Comparison of ENCODE assay signal across 9 cellular contexts in the genomic region with DNA sequence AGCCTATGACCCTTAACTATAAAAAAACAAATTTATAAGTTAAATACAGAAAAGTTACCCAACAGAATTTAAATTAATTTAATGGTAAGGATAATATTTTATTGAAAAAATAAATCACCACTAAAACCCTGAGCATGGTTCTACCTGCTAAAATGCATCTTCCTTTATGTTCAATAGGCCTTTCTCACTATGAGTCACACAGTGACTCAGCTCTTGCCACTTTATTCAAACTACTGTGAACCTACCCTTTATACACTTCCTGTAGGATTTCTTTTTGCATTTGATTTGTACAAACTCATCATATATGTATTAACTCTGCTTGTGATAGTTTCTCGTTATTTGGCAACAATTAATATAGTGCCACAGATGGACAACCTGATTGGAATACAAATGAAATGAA. TPM values are rescaled to one million over a fixed set of nuclear protein-coding genes. Genes with fewer than 3 reads are reported as not detected.
DNase-seq lines count a peak whose midpoint lies in the region; ATAC-seq and TF ChIP-seq lines count a peak whose summit lies in the region.
"Had no signal": no experiment of that assay in that cellular context is flagged by ENCODE, and none has a peak within 500 bp of the region (broad histone marks: within the 10 kb centered on the region; RNA-seq: fewer than 3 reads in every experiment).

No MANE protein-coding gene starts in this region.

- peak overlapping the region; percentile 57; the same call in 1 of the 2 replicates for H2AFZ ChIP-seq in GM23338

- no peaks in the 10 kb centered on the region for H3K36me3 Mint-ChIP-seq in GM23338 (ENCODE audit: low read depth)

- H3K79me2 ChIP-seq in GM23338 (replicated peaks; ENCODE audit: insufficient read depth): no peaks in the 10 kb centered on the region

- no peak overlapping the region for H3K4me2 ChIP-seq in GM23338

- no peaks in the 10 kb centered on the region for H4K20me1 ChIP-seq in GM23338 (replicated peaks; ENCODE audit: insufficient read depth)

- H3K27ac ChIP-seq in GM23338 (ENCODE audit: low read depth) (no peak overlapping the region), dorsolateral prefrontal cortex (peak overlapping the region in 4 of 59 donors; percentile 5 to 33 (median 11))
- H3K27ac ChIP-seq: upper lobe of left lung had no signal

- no peaks in the 10 kb centered on the region; the same call in 2 of the 3 replicates for H3K9me3 Mint-ChIP-seq in GM23338

- no peaks in the 10 kb centered on the region for H3K27me3 ChIP-seq in GM23338 (ENCODE audit: insufficient read depth)
- H3K27me3 ChIP-seq in dorsolateral prefrontal cortex: no peaks in the 10 kb centered on the region
- H3K27me3 ChIP-seq: upper lobe of left lung had no signal

- no peaks in the 10 kb centered on the region; the same call in 1 of the 2 replicates for H3K9me2 ChIP-seq in GM23338 (ENCODE audit: insufficient read depth)

- no peak overlapping the region for H3K4me3 ChIP-seq in GM23338
- H3K4me3 ChIP-seq in fibroblast of mammary gland (ENCODE audit: control insufficient read depth, low read depth, low read length): no peak overlapping the region
- no peak overlapping the region for H3K4me3 ChIP-seq in dorsolateral prefrontal cortex
- H3K4me3 ChIP-seq: upper lobe of left lung had no signal

- H3K4me1 Mint-ChIP-seq in GM23338: peaks cover 14% of the 10 kb centered on the region

- no peak overlapping the region for H3K4me3 Mint-ChIP-seq in GM23338

- no peak for DNase-seq in GM23338 (ENCODE audit: low spot score)
- DNase-seq in LHCN-M2 (ENCODE audit: low read depth): peak; percentile 70
- peak; percentile 76 for DNase-seq in fibroblast of mammary gland (ENCODE audit: low read depth)
- DNase-seq in dorsolateral prefrontal cortex: no peak
- DNase-seq in NK-92 treated with Interleukin-12 subunit alpha and Interleukin-12 subunit beta, amount 100 ng/mL, for 24 hours (lab: John Stamatoyannopoulos, UW): no peak
- no peak for DNase-seq in occipital lobe (lab: John Stamatoyannopoulos, UW)
- DNase-seq in NCI-H1417 treated with DMSO at 0.1 percent for 48 hours (lab: John Stamatoyannopoulos, UW): no peak
- DNase-seq: upper lobe of left lung had no signal

- no peaks in the 10 kb centered on the region for H3F3A ChIP-seq in GM23338 (replicated peaks; ENCODE audit: low read depth)

- no peaks in the 10 kb centered on the region for H3K36me3 ChIP-seq in GM23338 (ENCODE audit: insufficient read depth)
- H3K36me3 ChIP-seq: upper lobe of left lung had no signal

- H3K4me1 ChIP-seq in GM23338 (ENCODE audit: insufficient read depth): peaks cover 13% of the 10 kb centered on the region

- peak; percentile 99 for ATAC-seq in GM18508 (IDR thresholded peaks at IDR 0.05; ENCODE audit: insufficient read depth, unreplicated experiment)
- ATAC-seq in GM23338: no peak

- intact Hi-C loops in dorsolateral prefrontal cortex (cut with DNase I): no loop called here

- peak overlapping the region; percentile 77 for H3K27ac Mint-ChIP-seq in GM23338

- H3K27me3 Mint-ChIP-seq in GM23338 (ENCODE audit: insufficient read depth, low read depth, poor library complexity): no peaks in the 10 kb centered on the region

- no peak for TF ChIP-seq CTCF in GM23338 (conservative IDR thresholded peaks at IDR 0.05; ENCODE audit: low read depth in 2 of 2)
- no peak for TF ChIP-seq CTCF in fibroblast of mammary gland (conservative IDR thresholded peaks at IDR 0.05; ENCODE audit: control insufficient read depth, insufficient read depth, low read depth, low read length)
- TF ChIP-seq CTCF in dorsolateral prefrontal cortex (IDR thresholded peaks at IDR 0.05 in 54 of 56, conservative IDR thresholded peaks at IDR 0.05 in 2 of 56; ENCODE audit: low read depth in 1 of 56, partially characterized antibody in 56 of 56): no peak

TF ChIP-seq in GM23338, 12 proteins besides CTCF, POLR2A, EP300 and RAD21 (continues in another document):
- TF ChIP-seq, protein P1, sequence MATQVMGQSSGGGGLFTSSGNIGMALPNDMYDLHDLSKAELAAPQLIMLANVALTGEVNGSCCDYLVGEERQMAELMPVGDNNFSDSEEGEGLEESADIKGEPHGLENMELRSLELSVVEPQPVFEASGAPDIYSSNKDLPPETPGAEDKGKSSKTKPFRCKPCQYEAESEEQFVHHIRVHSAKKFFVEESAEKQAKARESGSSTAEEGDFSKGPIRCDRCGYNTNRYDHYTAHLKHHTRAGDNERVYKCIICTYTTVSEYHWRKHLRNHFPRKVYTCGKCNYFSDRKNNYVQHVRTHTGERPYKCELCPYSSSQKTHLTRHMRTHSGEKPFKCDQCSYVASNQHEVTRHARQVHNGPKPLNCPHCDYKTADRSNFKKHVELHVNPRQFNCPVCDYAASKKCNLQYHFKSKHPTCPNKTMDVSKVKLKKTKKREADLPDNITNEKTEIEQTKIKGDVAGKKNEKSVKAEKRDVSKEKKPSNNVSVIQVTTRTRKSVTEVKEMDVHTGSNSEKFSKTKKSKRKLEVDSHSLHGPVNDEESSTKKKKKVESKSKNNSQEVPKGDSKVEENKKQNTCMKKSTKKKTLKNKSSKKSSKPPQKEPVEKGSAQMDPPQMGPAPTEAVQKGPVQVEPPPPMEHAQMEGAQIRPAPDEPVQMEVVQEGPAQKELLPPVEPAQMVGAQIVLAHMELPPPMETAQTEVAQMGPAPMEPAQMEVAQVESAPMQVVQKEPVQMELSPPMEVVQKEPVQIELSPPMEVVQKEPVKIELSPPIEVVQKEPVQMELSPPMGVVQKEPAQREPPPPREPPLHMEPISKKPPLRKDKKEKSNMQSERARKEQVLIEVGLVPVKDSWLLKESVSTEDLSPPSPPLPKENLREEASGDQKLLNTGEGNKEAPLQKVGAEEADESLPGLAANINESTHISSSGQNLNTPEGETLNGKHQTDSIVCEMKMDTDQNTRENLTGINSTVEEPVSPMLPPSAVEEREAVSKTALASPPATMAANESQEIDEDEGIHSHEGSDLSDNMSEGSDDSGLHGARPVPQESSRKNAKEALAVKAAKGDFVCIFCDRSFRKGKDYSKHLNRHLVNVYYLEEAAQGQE (IDR thresholded peaks at IDR 0.05; ENCODE audit: unreplicated experiment): no peak
- no peak for TF ChIP-seq ZNF114 (CRISPR knock-in tag; IDR thresholded peaks at IDR 0.05)
- no peak for TF ChIP-seq CREB1 (CRISPR knock-in tag; IDR thresholded peaks at IDR 0.05; ENCODE audit: low read depth)

RNA-seq across cellular contexts. Expression of gene COBLL1, which starts 55.0 kb away (rescaled TPM):
- total RNA-seq in GM23338 (2014; rRNA removed; shearing (Covaris generic)): 7.4 and 13.7 TPM in 2 replicates
- polyA plus RNA-seq in GM23338 (2016; fragmentation: Nextera tagmentation; extraction: Ambion mirVana): 2.0 and 2.9 TPM in 2 replicates
- total RNA-seq in LHCN-M2 (2014; rRNA removed) (2.0 and 4.0 TPM in 2 replicates), dorsolateral prefrontal cortex (10 to 100 TPM; 11.3 to 54.1 (median 24.6) TPM), occipital lobe (10.8 TPM)
- polyA plus RNA-seq in LHCN-M2 (2012): 2.8 TPM

RNA-seq across cellular contexts. Expression of gene SLC38A11, which starts 58.7 kb away (rescaled TPM):
- total RNA-seq in GM23338 (2014; rRNA removed; shearing (Covaris generic)): not detected in 2 replicates
- not detected in 2 replicates for polyA plus RNA-seq in GM23338 (2016; fragmentation: Nextera tagmentation; extraction: Ambion mirVana)
- total RNA-seq in LHCN-M2 (2014; rRNA removed) (not detected in 2 replicates), dorsolateral prefrontal cortex (10 to 100 TPM in 117 of 120 experiments, 1 to 10 TPM in 3; 6.5 to 67.4 (median 22.7) TPM), occipital lobe (5.0 TPM)
- 0.16 TPM for polyA plus RNA-seq in LHCN-M2 (2012)

Comparison
In these comparisons a context has a peak if more than half of its experiments do, and no peak if none do; other contexts are left out.
1. DNase-seq: peak in LHCN-M2 (single experiment) and fibroblast of mammary gland (single experiment); none in GM23338 (single experiment), dorsolateral prefrontal cortex (0 of 10), NK-92 treated with Interleukin-12 subunit alpha and Interleukin-12 subunit beta, amount 100 ng/mL, for 24 hours (single experiment), occipital lobe (single experiment) and NCI-H1417 treated with DMSO at 0.1 percent for 48 hours (single experiment).